8 cellular contexts compared by ENCODE assay signal in genomic region chr14:67600562-67600974, GRCh38. TPM values are rescaled to one million over a fixed set of nuclear protein-coding genes. Genes with fewer than 3 reads are reported as not detected.
DNase-seq lines count a peak whose midpoint lies in the region; ATAC-seq and TF ChIP-seq lines count a peak whose summit lies in the region.
"Not testable (repeated sequence)": the region's sequence is repeated elsewhere in the genome, so short reads cannot be mapped to it uniquely, and the experiment has no call there.

No MANE protein-coding gene starts in this region.

- WGBS in body of pancreas, 2 donors: 79 to 89% methylated on average over 21 of the region's 21 CpGs
- WGBS in lung, 2 donors: 83 to 87% methylated on average over 21 of the region's 21 CpGs
- WGBS in prostate gland: 85% methylated on average over 21 of the region's 21 CpGs

- H3K4me1 ChIP-seq in Caco-2; fibroblast of lung (ENCODE audit: control insufficient read depth, extremely low read depth, insufficient read depth, low read length); lung (ENCODE audit: control insufficient read depth in 2 of 2, insufficient read depth in 2 of 2, low read length in 2 of 2); prostate gland (replicated peaks): not testable (repeated sequence)
- H3K4me1 ChIP-seq in body of pancreas: peaks cover 22% of the 10 kb centered on the region

- peak overlapping the region; percentile 70 for H3K9ac ChIP-seq in fibroblast of lung (ENCODE audit: insufficient read depth, low read length)

- peak overlapping the region; percentile 87 for H2AFZ ChIP-seq in fibroblast of lung (ENCODE audit: low read length)

- H3K36me3 Mint-ChIP-seq in Caco-2 (ENCODE audit: insufficient read depth, unreplicated experiment): peaks cover 13% of the 10 kb centered on the region
- H3K36me3 Mint-ChIP-seq in IgD-negative memory B cell, WTC11, type B pancreatic cell: not testable (repeated sequence)

- not testable (repeated sequence) for DNase-seq in Caco-2; WTC11 (ENCODE audit: low spot score); body of pancreas; fibroblast of lung (ENCODE audit: low read depth in 2 of 2); lung (ENCODE audit: low spot score); prostate gland (ENCODE audit: low spot score); type B pancreatic cell (ENCODE audit: extremely low spot score, unreplicated experiment)

- H3K27ac ChIP-seq in body of pancreas (peak overlapping the region; percentile 81 to 93 (median 86)), fibroblast of lung (ENCODE audit: insufficient read depth, low read length) (peak overlapping the region; percentile 70), lung (ENCODE audit: low read depth in 1 of 2, low read length in 1 of 2) (peak overlapping the region; percentile 83 to 86), prostate gland (peak overlapping the region; percentile 86 to 93)

- ATAC-seq in WTC11; body of pancreas; lung (ENCODE audit: insufficient read depth, low FRiP score): not testable (repeated sequence)

- H3K4me3 Mint-ChIP-seq in Caco-2 (ENCODE audit: unreplicated experiment) (peak overlapping the region; percentile 88), IgD-negative memory B cell (peak overlapping the region; percentile 90 to 97 (median 96)), WTC11 (peak overlapping the region; percentile 90), type B pancreatic cell (peak overlapping the region; percentile 98)

- intact Hi-C loops in Caco-2 (cut with micrococcal nuclease; ENCODE audit: unreplicated experiment): loop anchor here (1.0 kb wide), 2 partner anchors 16 to 19 kb away; partner anchors contain the start of gene ARG2
- intact Hi-C loops in body of pancreas (cut with DNase I); prostate gland (cut with DNase I): not testable (repeated sequence)

- H3K36me3 ChIP-seq in Caco-2 (ENCODE audit: control insufficient read depth, insufficient read depth, low read length); body of pancreas (replicated peaks in 1 of 2; ENCODE audit: insufficient read depth in 1 of 2, low read depth in 2 of 2); fibroblast of lung (ENCODE audit: control insufficient read depth, insufficient read depth, low read length); lung (ENCODE audit: control insufficient read depth in 2 of 2, insufficient read depth in 2 of 2, low read length in 2 of 2); prostate gland: not testable (repeated sequence)

- H3K27ac Mint-ChIP-seq in Caco-2 (ENCODE audit: unreplicated experiment): peak overlapping the region; percentile 87
- H3K27ac Mint-ChIP-seq in IgD-negative memory B cell: peak overlapping the region; percentile 84 to 97 (median 94)
- 0 out of 2 replicates have a peak overlapping the region, but pooled peaks have one; percentile 88 for H3K27ac Mint-ChIP-seq in WTC11
- peak overlapping the region; percentile 94 for H3K27ac Mint-ChIP-seq in type B pancreatic cell

- H3K9me3 Mint-ChIP-seq in Caco-2 (ENCODE audit: unreplicated experiment); IgD-negative memory B cell; WTC11; type B pancreatic cell: not testable (repeated sequence)

- not testable (repeated sequence) for H3K27me3 ChIP-seq in Caco-2 (replicated peaks; ENCODE audit: control insufficient read depth, insufficient read depth, low read length); body of pancreas; fibroblast of lung (ENCODE audit: control insufficient read depth, insufficient read depth, low read length); lung (ENCODE audit: control insufficient read depth, insufficient read depth); prostate gland (replicated peaks; ENCODE audit: insufficient read depth)

- H3K4me2 ChIP-seq in fibroblast of lung (ENCODE audit: extremely low read depth, insufficient read depth, low read length): peak overlapping the region; percentile 67

- not testable (repeated sequence) for BruUV-seq in Caco-2 (replicated peaks; lab: Mats Ljungman, UMichigan)

- TF ChIP-seq POLR2A in body of pancreas (IDR thresholded peaks at IDR 0.05); prostate gland (IDR thresholded peaks at IDR 0.05): not testable (repeated sequence)

- not testable (repeated sequence) for H3K79me2 ChIP-seq in fibroblast of lung (ENCODE audit: control insufficient read depth, insufficient read depth, low read length)

- H4K20me1 ChIP-seq in fibroblast of lung (ENCODE audit: control insufficient read depth, extremely low read depth, insufficient read depth, low read length): not testable (repeated sequence)

- CTCF ChIA-PET in Caco-2 (lab: Charles Lee) (interaction anchor here (0.6 to 3.0 kb wide), 22 partner anchors 9 to 188 kb away, joined by 3 to 33 read pairs (median 7); partner anchors contain the start of genes RDH11 and VTI1B), WTC11 (lab: Charles Lee) (interaction anchor here (0.6 to 3.7 kb wide), 43 partner anchors 9 to 1224 kb away, joined by 3 to 40 read pairs (median 5); partner anchors contain the start of genes ARG2, PLEKHH1 and RDH11)

- TF ChIP-seq CTCF in Caco-2 (IDR thresholded peaks at IDR 0.05; ENCODE audit: insufficient read depth in 1 of 2, low read depth in 1 of 2, low read length in 1 of 2, severe bottlenecking in 1 of 2, unreplicated experiment in 1 of 2); WTC11 (IDR thresholded peaks at IDR 0.05); body of pancreas (IDR thresholded peaks at IDR 0.05); fibroblast of lung (conservative IDR thresholded peaks at IDR 0.05 in 1 of 2, IDR thresholded peaks at IDR 0.05 in 1 of 2; ENCODE audit: low read depth in 1 of 2, low read length in 2 of 2); lung (IDR thresholded peaks at IDR 0.05; ENCODE audit: control extremely low read depth, extremely low read depth); prostate gland (IDR thresholded peaks at IDR 0.05); type B pancreatic cell (conservative IDR thresholded peaks at IDR 0.05): not testable (repeated sequence)

- POLR2A ChIA-PET in Caco-2 (lab: Charles Lee): interaction anchor here (0.6 to 1.7 kb wide), 8 partner anchors 16 to 216 kb away, joined by 3 to 15 read pairs (median 4); partner anchors contain the start of genes ARG2, RDH11 and ZFYVE26
- POLR2A ChIA-PET in WTC11 (lab: Charles Lee): interaction anchor here (1.0 to 2.9 kb wide), 8 partner anchors 9 to 180 kb away, joined by 3 to 25 read pairs (median 4); partner anchors contain the start of genes ARG2 and RDH11

- not testable (repeated sequence) for H3K27me3 Mint-ChIP-seq in Caco-2 (ENCODE audit: insufficient read depth, unreplicated experiment); IgD-negative memory B cell; type B pancreatic cell
- H3K27me3 Mint-ChIP-seq in WTC11 (ENCODE audit: low read depth): peaks cover 62% of the 10 kb centered on the region

- H3K9me3 ChIP-seq in Caco-2; body of pancreas; fibroblast of lung (ENCODE audit: control insufficient read depth, insufficient read depth, low read depth, low read length); lung (ENCODE audit: control insufficient read depth in 2 of 2, insufficient read depth in 1 of 2, low read length in 1 of 2); prostate gland: not testable (repeated sequence)

- H3K4me1 Mint-ChIP-seq in Caco-2 (ENCODE audit: low read depth, unreplicated experiment); WTC11; type B pancreatic cell (ENCODE audit: unreplicated experiment): not testable (repeated sequence)
- H3K4me1 Mint-ChIP-seq in IgD-negative memory B cell: peaks cover 30 to 53% (median 50%) of the 10 kb centered on the region in 3 donors

- peak overlapping the region; percentile 95 for H3K4me3 ChIP-seq in Caco-2 (ENCODE audit: low read depth, low read length)
- peak overlapping the region in 1 of 2 donors; percentile 61 for H3K4me3 ChIP-seq in body of pancreas
- H3K4me3 ChIP-seq in fibroblast of lung (replicated peaks in 1 of 4; ENCODE audit: control extremely low read depth in 1 of 4, insufficient read depth in 1 of 4, low read depth in 3 of 4, low read length in 4 of 4): peak overlapping the region; percentile 55 to 88 (median 87)
- peak overlapping the region; percentile 80 for H3K4me3 ChIP-seq in lung
- peak overlapping the region; percentile 81 to 93 for H3K4me3 ChIP-seq in prostate gland

RNA-seq across cellular contexts. Expression of gene PIGH, which starts 0.5 kb away (rescaled TPM):
- total RNA-seq in Caco-2 (2022) (16.9 and 20.4 TPM in 2 replicates), WTC11 (2021) (6.6 to 7.8 TPM (median 6.8 TPM) in 3 replicates), body of pancreas (10 to 100 TPM; 14.2 to 30.1 TPM), fibroblast of lung (12.7 and 20.8 TPM in 2 replicates), lung (10 to 100 TPM; 20.6 to 22.3 TPM), prostate gland (100 to 1,000 TPM in 1 of 2 donors, 10 to 100 TPM in 1; 41.5 to 128 TPM), type B pancreatic cell (ENCODE audit: low replicate concordance) (19.0 and 20.3 TPM in 2 replicates)
- polyA plus RNA-seq in IgD-negative memory B cell (46.6 TPM), fibroblast of lung (14.2 and 15.6 TPM in 2 replicates), lung (10 to 100 TPM; 21.9 to 29.5 TPM)
- 9.8 and 10.0 TPM in 2 replicates for polyA plus RNA-seq in fibroblast of lung (2012)
- 8.0 and 12.2 TPM in 2 replicates for polyA minus RNA-seq in fibroblast of lung (ENCODE audit: low replicate concordance)

RNA-seq across cellular contexts. Expression of gene ARG2, which starts 19.2 kb away (rescaled TPM):
- 22.6 and 22.8 TPM in 2 replicates for total RNA-seq in Caco-2 (2022)
- 1.8 TPM for polyA plus RNA-seq in IgD-negative memory B cell
- total RNA-seq in WTC11 (2021): 29.8 to 38.5 TPM (median 33.0 TPM) in 3 replicates
- total RNA-seq in body of pancreas: 1 to 10 TPM; 3.6 to 4.6 TPM
- 2.3 and 8.4 TPM in 2 replicates for total RNA-seq in fibroblast of lung
- polyA plus RNA-seq in fibroblast of lung: 1.9 and 3.2 TPM in 2 replicates
- 1.5 and 3.3 TPM in 2 replicates for polyA plus RNA-seq in fibroblast of lung (2012)
- polyA minus RNA-seq in fibroblast of lung (ENCODE audit: low replicate concordance): 2.8 and 5.8 TPM in 2 replicates
- 1 to 10 TPM; 1.1 to 5.9 TPM for total RNA-seq in lung
- 1 to 10 TPM; 4.5 to 5.5 TPM for polyA plus RNA-seq in lung
- total RNA-seq in prostate gland: 100 to 1,000 TPM in 1 of 2 donors, 10 to 100 TPM in 1; 31.9 to 565 TPM
- total RNA-seq in type B pancreatic cell (ENCODE audit: low replicate concordance): 11.5 and 18.2 TPM in 2 replicates
